ENCODE assay signal across 16 cellular contexts in genomic region chr19:33055718-33056117, GRCh38. TPM values are rescaled to one million over a fixed set of nuclear protein-coding genes. Genes with fewer than 3 reads are reported as not detected.
A peak's percentile ranks its signal among the peaks of the same experiment; 100 is the strongest.
DNase-seq lines count a peak whose midpoint lies in the region; ATAC-seq and TF ChIP-seq lines count a peak whose summit lies in the region.
"Had no signal": no experiment of that assay in that cellular context is flagged by ENCODE, and none has a peak within 500 bp of the region (broad histone marks: within the 10 kb centered on the region; RNA-seq: fewer than 3 reads in every experiment).

No MANE protein-coding gene starts in this region.

- peak overlapping the region; percentile 78 for H3K27ac ChIP-seq in Panc1 (ENCODE audit: low read length)
- H3K27ac ChIP-seq: BLaER1 treated with 17β-estradiol and CSF1 and Interleukin-3, amounts not matched to agents 10 nM and 100 nM had no signal

- H3K4me3 ChIP-seq in Panc1 (ENCODE audit: low read depth in 2 of 2, low read length in 2 of 2) = no peak overlapping the region
- H3K4me3 ChIP-seq: BLaER1 treated with 17β-estradiol and CSF1 and Interleukin-3, amounts not matched to agents 10 nM and 100 nM had no signal

- TF ChIP-seq CTCF in Panc1 (IDR thresholded peaks at IDR 0.05) (no peak), progenitor cell of endocrine pancreas (IDR thresholded peaks at IDR 0.05; ENCODE audit: unreplicated experiment) (no peak)

- DNase-seq in EH (ENCODE audit: low read depth) (peak; percentile 31), Panc1 (ENCODE audit: low read depth, low spot score) (no peak), globus pallidus (ENCODE audit: low spot score) (peak; percentile 16), progenitor cell of endocrine pancreas (ENCODE audit: low spot score, unreplicated experiment) (no peak), NOMO-1 treated with DMSO at 0.1 percent for 48 hours (lab: John Stamatoyannopoulos, UW; ENCODE audit: unreplicated experiment) (no peak)
- DNase-seq: activated CD8-positive, alpha-beta T cell treated with anti-CD3 and anti-CD28 coated beads, Interleukin-2, amount 10 ng/mL, durations not matched to agents 7 days and 5 days; aorta; DMS79 treated with DMSO at 0.1 percent for 48 hours; effector CD8-positive, alpha-beta T cell; NCI-H2029; occipital lobe; stimulated activated CD4-positive, alpha-beta T cell treated with anti-CD3 and anti-CD28 coated beads, Interleukin-12 subunit alpha, Interleukin-12 subunit beta, amount 100 ng/mL, for 4 hours had no signal

- H3K27me3 Mint-ChIP-seq in progenitor cell of endocrine pancreas = no peaks in the 10 kb centered on the region
- H3K27me3 Mint-ChIP-seq in stimulated activated memory B cell treated with anti-CD40 and anti-IgM and Interleukin-4, amounts not matched to agents 10 μg/mL and 1 μg/mL and 100 μg/mL, for 72 hours = no peaks in the 10 kb centered on the region
- H3K27me3 Mint-ChIP-seq: memory B cell had no signal

- no peak overlapping the region for H3K4me3 Mint-ChIP-seq in progenitor cell of endocrine pancreas (ENCODE audit: low read depth)
- H3K4me3 Mint-ChIP-seq in stimulated activated memory B cell treated with anti-CD40 and anti-IgM and Interleukin-4, amounts not matched to agents 10 μg/mL and 1 μg/mL and 100 μg/mL, for 72 hours = no peak overlapping the region
- H3K4me3 Mint-ChIP-seq: activated CD8-positive, alpha-beta T cell treated with anti-CD3 and anti-CD28 coated beads, Interleukin-2, amount 10 ng/mL, durations not matched to agents 7 days and 5 days; memory B cell had no signal

- BruUV-seq in Panc1 (replicated peaks; lab: Mats Ljungman, UMichigan) = TSS peak; percentile 26

- H3K36me3 ChIP-seq in Panc1 (ENCODE audit: control insufficient read depth, insufficient read depth, low read length) = peaks cover 3% of the 10 kb centered on the region; the same call in 1 of the 2 replicates
- H3K36me3 ChIP-seq: BLaER1 treated with 17β-estradiol and CSF1 and Interleukin-3, amounts not matched to agents 10 nM and 100 nM had no signal

- H3K4me1 Mint-ChIP-seq in progenitor cell of endocrine pancreas (ENCODE audit: low read depth) = peaks cover 31% of the 10 kb centered on the region
- H3K4me1 Mint-ChIP-seq in stimulated activated memory B cell treated with anti-CD40 and anti-IgM and Interleukin-4, amounts not matched to agents 10 μg/mL and 1 μg/mL and 100 μg/mL, for 72 hours = no peaks in the 10 kb centered on the region

- no peaks in the 10 kb centered on the region for H3K9me3 Mint-ChIP-seq in progenitor cell of endocrine pancreas (ENCODE audit: low read depth)
- no peaks in the 10 kb centered on the region for H3K9me3 Mint-ChIP-seq in stimulated activated memory B cell treated with anti-CD40 and anti-IgM and Interleukin-4, amounts not matched to agents 10 μg/mL and 1 μg/mL and 100 μg/mL, for 72 hours
- H3K9me3 Mint-ChIP-seq: memory B cell had no signal

- intact Hi-C loops in Panc1 (cut with micrococcal nuclease; ENCODE audit: unreplicated experiment) = loop anchor here (10.0 kb wide), 1 partner anchor 59 kb away; no protein-coding TSS in a partner anchor

- no peaks in the 10 kb centered on the region for H3K27me3 ChIP-seq in Panc1 (ENCODE audit: control insufficient read depth, insufficient read depth, low read length)
- H3K27me3 ChIP-seq: BLaER1 treated with 17β-estradiol and CSF1 and Interleukin-3, amounts not matched to agents 10 nM and 100 nM had no signal

- CTCF ChIA-PET in Panc1 (lab: Charles Lee) = no interaction called here

- peaks cover 85% of the 10 kb centered on the region for H3K4me1 ChIP-seq in Panc1 (ENCODE audit: control insufficient read depth, insufficient read depth, low read length)

- no peaks in the 10 kb centered on the region for H3K9me3 ChIP-seq in Panc1 (ENCODE audit: control insufficient read depth, insufficient read depth, low read depth, low read length)
- H3K9me3 ChIP-seq: BLaER1 treated with 17β-estradiol and CSF1 and Interleukin-3, amounts not matched to agents 10 nM and 100 nM had no signal

- peaks cover 6% of the 10 kb centered on the region for H3K36me3 Mint-ChIP-seq in progenitor cell of endocrine pancreas (ENCODE audit: insufficient read depth)
- H3K36me3 Mint-ChIP-seq in stimulated activated memory B cell treated with anti-CD40 and anti-IgM and Interleukin-4, amounts not matched to agents 10 μg/mL and 1 μg/mL and 100 μg/mL, for 72 hours = no peaks in the 10 kb centered on the region
- H3K36me3 Mint-ChIP-seq: memory B cell had no signal

- H3K27ac Mint-ChIP-seq in progenitor cell of endocrine pancreas = peak overlapping the region; percentile 78
- no peak overlapping the region for H3K27ac Mint-ChIP-seq in stimulated activated memory B cell treated with anti-CD40 and anti-IgM and Interleukin-4, amounts not matched to agents 10 μg/mL and 1 μg/mL and 100 μg/mL, for 72 hours
- H3K27ac Mint-ChIP-seq: activated CD8-positive, alpha-beta T cell treated with anti-CD3 and anti-CD28 coated beads, Interleukin-2, amount 10 ng/mL, durations not matched to agents 7 days and 5 days; memory B cell had no signal

- POLR2A ChIA-PET in Panc1 (lab: Charles Lee) = interaction anchor here (0.5 to 0.6 kb wide), 2 partner anchors 8 to 58 kb away, joined by 6 read pairs; no protein-coding TSS in a partner anchor

- ATAC-seq in Panc1 (no peak), GM21529 (IDR thresholded peaks at IDR 0.05; ENCODE audit: unreplicated experiment) (no peak)
- no peak for ATAC-seq in stimulated activated memory B cell treated with anti-CD40 and anti-IgM and Interleukin-4, amounts not matched to agents 10 μg/mL and 1 μg/mL and 100 μg/mL, for 72 hours
- ATAC-seq: activated CD8-positive, alpha-beta T cell treated with anti-CD3 and anti-CD28 coated beads, Interleukin-2, amount 10 ng/mL, durations not matched to agents 7 days and 5 days had no signal

- in situ Hi-C loops in Panc1 (cut with HindIII; ENCODE audit: low pct_unique_long_range_greater_than_20kb, low sequenced_read_pairs) = no loop called here

RNA-seq across cellular contexts. Expression of gene RHPN2, which starts 9.0 kb away (rescaled TPM):
- total RNA-seq in Panc1 (2021; ENCODE audit: unreplicated experiment) (227 TPM), progenitor cell of endocrine pancreas (33.9 and 40.2 TPM in 2 replicates)
- polyA plus RNA-seq in Panc1 (2012; ENCODE audit: insufficient read length) = 173 TPM

RNA-seq across cellular contexts. Expression of gene GPATCH1, which starts 25.3 kb away (rescaled TPM):
- total RNA-seq in Panc1 (2021; ENCODE audit: unreplicated experiment) (34.7 TPM), progenitor cell of endocrine pancreas (13.4 and 15.6 TPM in 2 replicates)
- 30.0 TPM for polyA plus RNA-seq in Panc1 (2012; ENCODE audit: insufficient read length)

Comparison
In these comparisons a context has a peak if more than half of its experiments do, and no peak if none do; other contexts are left out.
1. DNase-seq: peak in EH (single experiment) and globus pallidus (single experiment); none in Panc1 (single experiment), progenitor cell of endocrine pancreas (single experiment) and NOMO-1 treated with DMSO at 0.1 percent for 48 hours (single experiment).